Comparison of ENCODE assay signal across 19 cellular contexts in genomic region chr7:127342596-127342995, GRCh38. TPM values are rescaled to one million over a fixed set of nuclear protein-coding genes. Genes with fewer than 3 reads are reported as not detected.
A peak's percentile ranks its signal among the peaks of the same experiment; 100 is the strongest.
DNase-seq lines count a peak whose midpoint lies in the region; ATAC-seq, FAIRE-seq and TF ChIP-seq lines count a peak whose summit lies in the region.
"Had no signal": no experiment of that assay in that cellular context is flagged by ENCODE, and none has a peak within 500 bp of the region (broad histone marks: within the 10 kb centered on the region; RNA-seq: fewer than 3 reads in every experiment).

No MANE protein-coding gene starts in this region.

- H3K79me2 ChIP-seq in SK-N-SH (ENCODE audit: insufficient read depth), result no peaks in the 10 kb centered on the region

- FAIRE-seq in pancreas (lab: Jason Lieb, UNC), result peak; percentile 49
- FAIRE-seq: GM19239, H54 had no signal

- no peaks in the 10 kb centered on the region for H3K27me3 ChIP-seq in SK-N-SH (ENCODE audit: insufficient read depth)
- H3K27me3 ChIP-seq in pancreas, result no peaks in the 10 kb centered on the region

- POLR2A ChIA-PET in SK-N-SH (lab: Yijun Ruan, JAX), result no interaction called here

- H4K20me1 ChIP-seq in SK-N-SH (ENCODE audit: insufficient read depth), result no peaks in the 10 kb centered on the region

- no peak overlapping the region for H3K9ac ChIP-seq in SK-N-SH
- H3K9ac ChIP-seq: BLaER1 treated with 17β-estradiol and CSF1 and Interleukin-3, amounts not matched to agents 10 nM and 100 nM; GM23248; KMS-11 had no signal

- H3K36me3 ChIP-seq in SK-N-SH (replicated peaks in 1 of 2; ENCODE audit: control insufficient read depth in 1 of 2, insufficient read depth in 2 of 2, low read length in 1 of 2) (peaks cover 4 to 12% of the 10 kb centered on the region in 2 experiments), pancreas (no peaks in the 10 kb centered on the region)

- CTCF ChIA-PET in SK-N-SH (lab: Yijun Ruan, JAX), result no interaction called here

- H3K27ac ChIP-seq in SK-N-SH (ENCODE audit: low read depth in 2 of 2, low read length in 1 of 2) (no peak overlapping the region), pancreas (no peak overlapping the region)
- H3K27ac ChIP-seq: 22Rv1; BLaER1 treated with 17β-estradiol and CSF1 and Interleukin-3, amounts not matched to agents 10 nM and 100 nM; GM23248; HL-60; KMS-11 had no signal

- H3K4me1 ChIP-seq in SK-N-SH (ENCODE audit: control insufficient read depth in 1 of 2, insufficient read depth in 2 of 2, low read depth in 1 of 2, low read length in 1 of 2) (peaks cover 0 to 2% of the 10 kb centered on the region in 2 experiments; a peak in 1 of 4 replicates), pancreas (no peaks in the 10 kb centered on the region)

- DNase-seq in SK-N-SH (no peak), pancreas (no peak), HuH-7 (ENCODE audit: low spot score) (no peak)
- DNase-seq: Calu3; CD8-positive, alpha-beta T cell; DMS79 treated with DMSO at 0.1 percent for 48 hours; GF-D8; GM23248; HCEC 1CT had no signal

- no peak for TF ChIP-seq CTCF in SK-N-SH (IDR thresholded peaks at IDR 0.05)
- no peak for TF ChIP-seq CTCF in pancreas (IDR thresholded peaks at IDR 0.05)

- no peak overlapping the region for H3K4me2 ChIP-seq in SK-N-SH
- H3K4me2 ChIP-seq: BLaER1 treated with 17β-estradiol and CSF1 and Interleukin-3, amounts not matched to agents 10 nM and 100 nM; KMS-11 had no signal

- TF ChIP-seq EP300 in SK-N-SH (IDR thresholded peaks at IDR 0.05; ENCODE audit: borderline replicate concordance in 1 of 2, low read depth in 1 of 2, low read length in 1 of 2), result no peak

- ATAC-seq in SK-N-SH treated with all-trans-retinoic acid at 6 μM for 48 hours (no peak), pancreas (no peak), GM18517 (IDR thresholded peaks at IDR 0.05; ENCODE audit: unreplicated experiment) (no peak), HG03097 (IDR thresholded peaks at IDR 0.05; ENCODE audit: low FRiP score, unreplicated experiment) (no peak)
- ATAC-seq: CD8-positive, alpha-beta T cell had no signal

- H3K9me3 ChIP-seq in SK-N-SH (peaks cover 16% of the 10 kb centered on the region; the same call in 1 of the 2 replicates), pancreas (no peaks in the 10 kb centered on the region)

- H3K4me3 ChIP-seq in SK-N-SH (ENCODE audit: low read depth in 2 of 2, low read length in 1 of 2), result no peak overlapping the region
- H3K4me3 ChIP-seq in pancreas, result no peak overlapping the region
- H3K4me3 ChIP-seq: BLaER1 treated with 17β-estradiol and CSF1 and Interleukin-3, amounts not matched to agents 10 nM and 100 nM; GM23248 had no signal

- H3K9me2 ChIP-seq in SK-N-SH, result 0 out of 2 replicates have a peak, but pooled peaks cover 6% of the 10 kb centered on the region

- WGBS in SK-N-SH (ENCODE audit: low lambda C conversion rate), result 80% methylated on average over 1 of the region's 1 CpG
- WGBS in pancreas, 2 donors, result 75 to 77% methylated on average over 1 of the region's 1 CpG

- H2AFZ ChIP-seq in SK-N-SH (ENCODE audit: low read depth), result no peak overlapping the region
- H2AFZ ChIP-seq: GM23248 had no signal

- intact Hi-C loops in pancreas (cut with DNase I), result no loop called here

- H3F3A ChIP-seq in SK-N-SH (replicated peaks; ENCODE audit: insufficient read depth), result peaks cover 3% of the 10 kb centered on the region

- no peak for TF ChIP-seq RAD21 in SK-N-SH (IDR thresholded peaks at IDR 0.05; ENCODE audit: low read length)

TF ChIP-seq in SK-N-SH, 30 proteins besides CTCF, POLR2A, EP300 and RAD21 (continues in another document):
- peak; percentile 53; the same call in 1 of the 2 replicates for TF ChIP-seq REST (IDR thresholded peaks at IDR 0.05; ENCODE audit: low read depth, low read length)

TF ChIP-seq in SK-N-SH treated with all-trans-retinoic acid at 6 μM for 48 hours, 23 proteins besides CTCF, POLR2A, EP300 and RAD21:
- TF ChIP-seq TSHZ2 (CRISPR knock-in tag; IDR thresholded peaks at IDR 0.05), result no peak

TF ChIP-seq in PFSK-1, 5 proteins besides CTCF, POLR2A, EP300 and RAD21:
- TF ChIP-seq REST (IDR thresholded peaks at IDR 0.05; ENCODE audit: insufficient read depth in 1 of 2, low read depth in 2 of 2, low read length in 2 of 2) (peak; percentile 48 to 84; a peak in 3 of 4 replicates), SIN3A (IDR thresholded peaks at IDR 0.05; ENCODE audit: borderline replicate concordance, insufficient read depth, low read length) (no peak)

RNA-seq across cellular contexts. Expression of gene ZNF800, which starts 49.9 kb away (rescaled TPM):
- polyA plus RNA-seq in SK-N-SH (2012; rRNA removed) (8.6 and 9.2 TPM in 2 replicates), pancreas (1 to 10 TPM; 6.0 to 8.3 TPM)
- polyA plus RNA-seq in SK-N-SH (2012; cell fraction: cytosol; rRNA removed), result 10.2 TPM in 2 replicates
- polyA plus RNA-seq in SK-N-SH (2012; cell fraction: nucleus; rRNA removed), result 36.8 and 38.9 TPM in 2 replicates
- 9.0 TPM for polyA plus RNA-seq in PFSK-1 (2012; ENCODE audit: insufficient read length, low read depth)
- total RNA-seq in pancreas, result 10 to 100 TPM; 12.4 to 19.7 (median 14.1) TPM
